ENCODE assay signal across 9 cellular contexts in the genomic region with DNA sequence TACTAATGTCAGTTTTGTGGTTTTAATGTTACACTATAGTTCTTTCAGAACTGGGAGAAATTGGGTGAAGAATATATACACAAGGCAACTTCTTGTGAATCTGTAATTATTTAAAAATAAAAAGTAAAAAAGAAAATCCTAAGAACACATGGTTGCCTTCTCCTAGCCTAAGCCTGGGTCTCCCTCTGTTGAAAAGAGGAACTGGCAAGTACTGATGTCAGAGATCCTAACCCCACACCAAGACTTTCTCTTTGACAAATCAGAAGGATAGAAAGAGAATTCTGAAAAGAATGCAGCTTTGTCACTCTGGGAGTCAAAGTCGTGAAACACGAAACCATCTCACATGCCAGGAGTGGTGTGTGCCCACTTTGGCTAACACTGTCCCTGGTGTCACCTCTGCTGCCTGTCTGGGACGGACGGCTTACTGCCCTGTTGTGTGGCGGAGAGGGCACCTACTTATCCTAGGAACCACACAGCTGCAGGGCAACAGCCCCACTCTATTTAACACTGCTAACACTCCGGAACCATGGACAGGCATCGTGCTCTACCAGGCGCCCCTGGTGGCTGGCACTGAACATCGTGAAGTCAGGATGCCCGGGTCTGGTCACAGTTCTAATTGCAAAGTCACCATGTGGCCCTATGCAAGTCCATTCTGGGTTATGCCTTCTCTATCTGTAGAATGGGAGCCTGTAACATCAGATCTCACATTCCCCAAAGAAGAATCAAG.
DNase-seq lines count a peak whose midpoint lies in the region; TF ChIP-seq lines count a peak whose summit lies in the region.
"Had no signal": no experiment of that assay in that cellular context is flagged by ENCODE, and none has a peak within 500 bp of the region (broad histone marks: within the 10 kb centered on the region; RNA-seq: fewer than 3 reads in every experiment).

No MANE protein-coding gene starts in this region.

- intact Hi-C loops in Calu3 (cut with micrococcal nuclease; ENCODE audit: unreplicated experiment): no loop called here

- no peak for TF ChIP-seq EP300 in Ishikawa (IDR thresholded peaks at IDR 0.05; ENCODE audit: borderline replicate concordance)

- CTCF ChIA-PET in Calu3 (lab: Charles Lee): no interaction called here

- peak; percentile 44; the same call in 1 of the 2 replicates for TF ChIP-seq RAD21 in Ishikawa (IDR thresholded peaks at IDR 0.05; ENCODE audit: low read depth)

- H3K4me3 Mint-ChIP-seq in Calu3 (ENCODE audit: low read depth, unreplicated experiment): no peak overlapping the region

- no peaks in the 10 kb centered on the region for H3K9me3 Mint-ChIP-seq in Calu3 (ENCODE audit: low read depth, unreplicated experiment)

- no peak for TF ChIP-seq CTCF in Calu3 (IDR thresholded peaks at IDR 0.05; ENCODE audit: unreplicated experiment)
- peak; percentile 70 for TF ChIP-seq CTCF in VCaP (conservative IDR thresholded peaks at IDR 0.05)

- no TSS peak for BruUV-seq in Calu3 (replicated peaks; lab: Mats Ljungman, UMichigan)

- DNase-seq in Calu3 (peak; percentile 37), left kidney (ENCODE audit: low read depth, low spot score) (peak; percentile 38), NCI-H446 (lab: John Stamatoyannopoulos, UW) (no peak), cerebellum (ENCODE audit: low spot score) (no peak), ecto neural progenitor cell (ENCODE audit: low spot score) (no peak), putamen (ENCODE audit: low spot score) (no peak)
- DNase-seq: SW 1271 had no signal

- H3K27ac Mint-ChIP-seq in Calu3 (ENCODE audit: unreplicated experiment): no peak overlapping the region

- H3K27me3 Mint-ChIP-seq in Calu3 (ENCODE audit: unreplicated experiment): peaks cover 71% of the 10 kb centered on the region

- H3K4me1 Mint-ChIP-seq in Calu3 (ENCODE audit: low read depth, unreplicated experiment): no peaks in the 10 kb centered on the region

- no peaks in the 10 kb centered on the region for H3K36me3 Mint-ChIP-seq in Calu3 (ENCODE audit: insufficient read depth, unreplicated experiment)

- no peak overlapping the region for H3K27ac ChIP-seq in VCaP

TF ChIP-seq in Ishikawa, 13 proteins besides CTCF, POLR2A, EP300 and RAD21:
- TF ChIP-seq TEAD4 (IDR thresholded peaks at IDR 0.05) (0 out of 2 replicates have a peak, but pooled peaks have one; percentile 7), YY1 (IDR thresholded peaks at IDR 0.05; ENCODE audit: low read depth) (peak; percentile 36; the same call in 1 of the 2 replicates), TAF1 (IDR thresholded peaks at IDR 0.05; ENCODE audit: low read depth) (no peak), MAX (IDR thresholded peaks at IDR 0.05) (peak; percentile 42; the same call in 1 of the 2 replicates), USF1 (IDR thresholded peaks at IDR 0.05) (no peak)
- TF ChIP-seq, protein P1, sequence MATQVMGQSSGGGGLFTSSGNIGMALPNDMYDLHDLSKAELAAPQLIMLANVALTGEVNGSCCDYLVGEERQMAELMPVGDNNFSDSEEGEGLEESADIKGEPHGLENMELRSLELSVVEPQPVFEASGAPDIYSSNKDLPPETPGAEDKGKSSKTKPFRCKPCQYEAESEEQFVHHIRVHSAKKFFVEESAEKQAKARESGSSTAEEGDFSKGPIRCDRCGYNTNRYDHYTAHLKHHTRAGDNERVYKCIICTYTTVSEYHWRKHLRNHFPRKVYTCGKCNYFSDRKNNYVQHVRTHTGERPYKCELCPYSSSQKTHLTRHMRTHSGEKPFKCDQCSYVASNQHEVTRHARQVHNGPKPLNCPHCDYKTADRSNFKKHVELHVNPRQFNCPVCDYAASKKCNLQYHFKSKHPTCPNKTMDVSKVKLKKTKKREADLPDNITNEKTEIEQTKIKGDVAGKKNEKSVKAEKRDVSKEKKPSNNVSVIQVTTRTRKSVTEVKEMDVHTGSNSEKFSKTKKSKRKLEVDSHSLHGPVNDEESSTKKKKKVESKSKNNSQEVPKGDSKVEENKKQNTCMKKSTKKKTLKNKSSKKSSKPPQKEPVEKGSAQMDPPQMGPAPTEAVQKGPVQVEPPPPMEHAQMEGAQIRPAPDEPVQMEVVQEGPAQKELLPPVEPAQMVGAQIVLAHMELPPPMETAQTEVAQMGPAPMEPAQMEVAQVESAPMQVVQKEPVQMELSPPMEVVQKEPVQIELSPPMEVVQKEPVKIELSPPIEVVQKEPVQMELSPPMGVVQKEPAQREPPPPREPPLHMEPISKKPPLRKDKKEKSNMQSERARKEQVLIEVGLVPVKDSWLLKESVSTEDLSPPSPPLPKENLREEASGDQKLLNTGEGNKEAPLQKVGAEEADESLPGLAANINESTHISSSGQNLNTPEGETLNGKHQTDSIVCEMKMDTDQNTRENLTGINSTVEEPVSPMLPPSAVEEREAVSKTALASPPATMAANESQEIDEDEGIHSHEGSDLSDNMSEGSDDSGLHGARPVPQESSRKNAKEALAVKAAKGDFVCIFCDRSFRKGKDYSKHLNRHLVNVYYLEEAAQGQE (IDR thresholded peaks at IDR 0.05; ENCODE audit: low read depth): peak; percentile 50; the same call in 1 of the 2 replicates

Comparison
In these comparisons a context has a peak if more than half of its experiments do, and no peak if none do; other contexts are left out.
1. DNase-seq: peak in Calu3 (single experiment) and left kidney (single experiment); none in NCI-H446 (0 of 2), cerebellum (single experiment), ecto neural progenitor cell (single experiment) and putamen (single experiment).